8 cellular contexts compared by ENCODE assay signal in the genomic region with DNA sequence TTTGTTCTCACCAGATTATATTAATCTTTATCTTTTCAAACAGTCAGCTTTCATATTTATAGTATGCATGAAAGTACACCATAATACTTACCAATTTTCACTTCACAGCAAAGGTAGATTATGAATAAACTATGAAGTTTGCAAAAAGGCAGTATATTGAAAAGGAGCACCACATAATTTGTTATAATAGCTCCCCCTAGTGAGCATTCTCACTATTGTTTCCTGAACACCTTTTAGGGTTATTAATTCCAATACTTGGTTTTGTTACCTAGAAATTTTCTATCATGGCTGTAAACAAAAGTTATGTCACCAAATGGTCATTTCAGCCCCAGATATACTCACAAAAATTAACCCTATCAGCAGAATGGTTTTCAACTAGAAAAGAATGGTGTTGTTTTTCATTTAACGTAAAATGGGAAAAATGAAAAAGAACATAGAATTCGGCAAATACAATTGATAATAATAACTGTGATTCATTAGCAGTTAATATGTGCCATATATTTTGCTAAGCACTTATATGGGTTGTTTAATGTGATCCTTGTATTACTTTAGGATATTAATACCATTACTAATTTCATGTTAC. TPM values are rescaled to one million over a fixed set of nuclear protein-coding genes. Genes with fewer than 3 reads are reported as not detected.
DNase-seq lines count a peak whose midpoint lies in the region; ATAC-seq and FAIRE-seq lines count a peak whose summit lies in the region.

No MANE protein-coding gene starts in this region.

- ATAC-seq in HG02938 (IDR thresholded peaks at IDR 0.05; ENCODE audit: unreplicated experiment) = peak; percentile 84

- no peak for FAIRE-seq in urothelium cell line (lab: Jason Lieb, UNC)

- DNase-seq in NCI-H1436 (lab: John Stamatoyannopoulos, UW) (peak; percentile 35), NCI-H1436 treated with DMSO at 0.1 percent for 48 hours (lab: John Stamatoyannopoulos, UW) (no peak), SK-N-DZ (ENCODE audit: low spot score) (peak; percentile 31), globus pallidus (ENCODE audit: low spot score) (peak; percentile 4), urothelium cell line (ENCODE audit: low spot score) (peak; percentile 20), NCI-H774 (lab: John Stamatoyannopoulos, UW) (no peak), NCI-H146 treated with DMSO at 0.1 percent for 48 hours (lab: John Stamatoyannopoulos, UW; ENCODE audit: unreplicated experiment) (no peak)

RNA-seq across cellular contexts. Expression of gene NKX6-1, which starts 30.2 kb away (rescaled TPM):
- polyA plus RNA-seq in SK-N-DZ (2014; cell fraction: cytosol; rRNA removed) = not detected in 2 replicates
- polyA plus RNA-seq in SK-N-DZ (2014; cell fraction: nucleus; rRNA removed) = not detected in 2 replicates

RNA-seq across cellular contexts. Expression of gene CDS1, which starts 53.7 kb away (rescaled TPM):
- polyA plus RNA-seq in SK-N-DZ (2014; cell fraction: cytosol; rRNA removed) = 0.54 and 0.93 TPM in 2 replicates
- 1.1 and 1.8 TPM in 2 replicates for polyA plus RNA-seq in SK-N-DZ (2014; cell fraction: nucleus; rRNA removed)

Comparison
In these comparisons a context has a peak if more than half of its experiments do, and no peak if none do; other contexts are left out.
1. DNase-seq: peak in NCI-H1436 (single experiment), SK-N-DZ (single experiment), globus pallidus (single experiment) and urothelium cell line (single experiment); none in NCI-H1436 treated with DMSO at 0.1 percent for 48 hours (single experiment), NCI-H774 (single experiment) and NCI-H146 treated with DMSO at 0.1 percent for 48 hours (single experiment).